29 cellular contexts compared by ENCODE assay signal in genomic region chr18:40243592-40243991, GRCh38.
"Had no signal": no experiment of that assay in that cellular context is flagged by ENCODE, and none has a peak within 500 bp of the region (broad histone marks: within the 10 kb centered on the region; RNA-seq: fewer than 3 reads in every experiment).

No MANE protein-coding gene starts in this region.

- H3K27me3 ChIP-seq: Peyer's patch had no signal

- DNase-seq: activated CD4-positive, alpha-beta T cell treated with anti-CD3 and anti-CD28 coated beads for 1 hour; activated CD4-positive, alpha-beta T cell treated with anti-CD3 and anti-CD28 coated beads for 48 hours; activated CD4-positive, CD25-positive, alpha-beta regulatory T cell; activated CD8-positive, alpha-beta T cell treated with anti-CD3 and anti-CD28 coated beads for 36 hours; activated gamma-delta T cell; activated naive CD4-positive, alpha-beta T cell treated with Interleukin-2 at 50 U/mL for 16 hours; activated naive CD8-positive, alpha-beta T cell treated with anti-CD3 and anti-CD28 coated beads, Interleukin-2, amount 10 ng/mL, durations not matched to agents 7 days and 5 days; activated T-cell treated with anti-CD3 and anti-CD28 coated beads, Interleukin-2, amount 50 U/mL, for 1 hour; amniotic stem cell; aorta; NCI-H1092 treated with DMSO at 0.1 percent for 48 hours; NCI-H1417; NCI-H146; NCI-H187; NCI-H2029 treated with DMSO at 0.1 percent for 48 hours; NCI-H345; NCI-H524 treated with DMSO at 0.1 percent for 48 hours; NCI-H748 treated with DMSO at 0.1 percent for 48 hours; NK-92 treated with Interleukin-12 subunit alpha and Interleukin-12 subunit beta, amount 100 ng/mL, for 24 hours; PC-3; Peyer's patch; SIG-M5; T1000; WERI-Rb-1 had no signal

- FAIRE-seq: K562 had no signal

- H3K4me1 Mint-ChIP-seq: activated naive CD4-positive, alpha-beta T cell treated with anti-CD3 and anti-CD28 coated beads, Interleukin-2, amount 50 U/mL, for 24 hours; activated naive CD8-positive, alpha-beta T cell treated with anti-CD3 and anti-CD28 coated beads, Interleukin-2, amount 10 ng/mL, durations not matched to agents 7 days and 5 days had no signal

- H3K4me1 ChIP-seq: Peyer's patch had no signal

- ATAC-seq: activated CD8-positive, alpha-beta T cell treated with anti-CD3 and anti-CD28 coated beads for 36 hours; K562; PC-3; Right ventricle myocardium inferior had no signal

- H3K36me3 ChIP-seq: Peyer's patch, WERI-Rb-1 had no signal

- H3K27ac ChIP-seq: Peyer's patch, RWPE1, WERI-Rb-1 had no signal

- H3K9me3 ChIP-seq: Peyer's patch had no signal

- H3K27ac Mint-ChIP-seq: activated CD8-positive, alpha-beta T cell treated with anti-CD3 and anti-CD28 coated beads for 36 hours; activated naive CD4-positive, alpha-beta T cell treated with anti-CD3 and anti-CD28 coated beads, Interleukin-2, amount 50 U/mL, for 24 hours; activated naive CD8-positive, alpha-beta T cell treated with anti-CD3 and anti-CD28 coated beads, Interleukin-2, amount 10 ng/mL, durations not matched to agents 7 days and 5 days; activated T-helper 2 cell treated with anti-CD3 and anti-CD28 coated beads, Interferon-gamma antibody, Interleukin-2, Interleukin-4, amounts not matched to agents 10 μg/mL and 5 μg/mL and 100 μg/mL, durations not matched to agents 14 hours and 24 hours and 36 hours had no signal

- H3K36me3 Mint-ChIP-seq: activated naive CD4-positive, alpha-beta T cell treated with anti-CD3 and anti-CD28 coated beads, Interleukin-2, amount 50 U/mL, for 24 hours; activated naive CD8-positive, alpha-beta T cell treated with anti-CD3 and anti-CD28 coated beads, Interleukin-2, amount 10 ng/mL, durations not matched to agents 7 days and 5 days had no signal

- H3K4me3 Mint-ChIP-seq: activated CD8-positive, alpha-beta T cell treated with anti-CD3 and anti-CD28 coated beads for 36 hours; activated naive CD4-positive, alpha-beta T cell treated with anti-CD3 and anti-CD28 coated beads, Interleukin-2, amount 50 U/mL, for 24 hours; activated naive CD8-positive, alpha-beta T cell treated with anti-CD3 and anti-CD28 coated beads, Interleukin-2, amount 10 ng/mL, durations not matched to agents 7 days and 5 days had no signal

- H3K4me3 ChIP-seq: K562, Peyer's patch had no signal

- H3K27me3 Mint-ChIP-seq: activated CD8-positive, alpha-beta T cell treated with anti-CD3 and anti-CD28 coated beads for 36 hours; activated naive CD4-positive, alpha-beta T cell treated with anti-CD3 and anti-CD28 coated beads, Interleukin-2, amount 50 U/mL, for 24 hours; activated naive CD8-positive, alpha-beta T cell treated with anti-CD3 and anti-CD28 coated beads, Interleukin-2, amount 10 ng/mL, durations not matched to agents 7 days and 5 days had no signal
